ENCODE assay signal across 8 cellular contexts in genomic region chr14:69693145-69693544, GRCh38.
DNase-seq lines count a peak whose midpoint lies in the region; ATAC-seq and TF ChIP-seq lines count a peak whose summit lies in the region.

No MANE protein-coding gene starts in this region.

- peaks cover 9 to 44% (median 21%) of the 10 kb centered on the region in 4 donors for H3K4me1 ChIP-seq in liver (ENCODE audit: control insufficient read depth in 4 of 4, insufficient read depth in 4 of 4, low read length in 3 of 4)

- 57% methylated on average over 3 of the region's 3 CpGs for WGBS in liver

- H3K9me3 ChIP-seq in liver (ENCODE audit: control insufficient read depth in 4 of 4, low read length in 3 of 4), result no peaks in the 10 kb centered on the region

- DNase-seq in RPMI8226 (peak; percentile 87), H7 (no peak), coronary artery (ENCODE audit: low spot score) (no peak), kidney glomerular epithelial cell (lab: John Stamatoyannopoulos, UW) (no peak), middle frontal gyrus (ENCODE audit: extremely low spot score, low spot score) (no peak)

- TF ChIP-seq CTCF in liver (IDR thresholded peaks at IDR 0.05; ENCODE audit: low read depth, low read length, missing input control) (no peak), coronary artery (IDR thresholded peaks at IDR 0.05) (no peak)

- TF ChIP-seq RAD21 in liver (IDR thresholded peaks at IDR 0.05), result no peak

- no peak overlapping the region for H3K9ac ChIP-seq in liver (ENCODE audit: low read depth in 1 of 2, low read length in 2 of 2)

- H3K4me3 ChIP-seq in liver (ENCODE audit: low read depth in 1 of 3, low read length in 3 of 3) (no peak overlapping the region), H7 (ENCODE audit: insufficient read depth, low read depth, low read length) (no peak overlapping the region), coronary artery (no peak overlapping the region)

- H3K27me3 ChIP-seq in liver (ENCODE audit: control insufficient read depth in 4 of 4, insufficient read depth in 4 of 4, low read length in 3 of 4), result no peaks in the 10 kb centered on the region
- no peaks in the 10 kb centered on the region for H3K27me3 ChIP-seq in H7 (ENCODE audit: control insufficient read depth, insufficient read depth, low read length)

- peak; percentile 57 for ATAC-seq in GM19351 (IDR thresholded peaks at IDR 0.05; ENCODE audit: unreplicated experiment)
- ATAC-seq in HG03139 (IDR thresholded peaks at IDR 0.05; ENCODE audit: unreplicated experiment), result peak; percentile 57

- H3K27ac ChIP-seq in liver (ENCODE audit: low read depth in 1 of 2, low read length in 2 of 2), result peak overlapping the region in 1 of 2 donors; percentile 9
- H3K27ac ChIP-seq in coronary artery, result peak overlapping the region in 1 of 2 donors; percentile 66

- H3K36me3 ChIP-seq in liver (ENCODE audit: control insufficient read depth in 4 of 4, insufficient read depth in 3 of 4, low read depth in 1 of 4, low read length in 3 of 4), result no peaks in the 10 kb centered on the region
- no peaks in the 10 kb centered on the region for H3K36me3 ChIP-seq in H7 (replicated peaks; ENCODE audit: control insufficient read depth, insufficient read depth, low read length)

TF ChIP-seq in liver, 16 proteins besides CTCF, POLR2A, EP300 and RAD21:
- peak; percentile 12 for TF ChIP-seq YY1 (IDR thresholded peaks at IDR 0.05)
- no peak for TF ChIP-seq JUND (IDR thresholded peaks at IDR 0.05)
- TF ChIP-seq NR2F2 (IDR thresholded peaks at IDR 0.05), result peak; percentile 29
- no peak for TF ChIP-seq GABPA (IDR thresholded peaks at IDR 0.05 in 1 of 2, conservative IDR thresholded peaks at IDR 0.05 in 1 of 2)
- TF ChIP-seq SP1 (IDR thresholded peaks at IDR 0.05), result no peak
- TF ChIP-seq FOXA2 (IDR thresholded peaks at IDR 0.05), result no peak
- no peak for TF ChIP-seq FOXA1 (IDR thresholded peaks at IDR 0.05)
TF ChIP-seq in liver: peak in this region for 2.
